10 cellular contexts compared by ENCODE assay signal in genomic region chr15:91469627-91470567, GRCh38.
DNase-seq lines count a peak whose midpoint lies in the region; ATAC-seq and TF ChIP-seq lines count a peak whose summit lies in the region.
"Had no signal": no experiment of that assay in that cellular context is flagged by ENCODE, and none has a peak within 500 bp of the region (broad histone marks: within the 10 kb centered on the region; RNA-seq: fewer than 3 reads in every experiment).

No MANE protein-coding gene starts in this region.

- H3K9me3 Mint-ChIP-seq in CD4-positive, CD25-positive, alpha-beta regulatory T cell: peaks cover 0 to 1% (median 0%) of the 10 kb centered on the region in 7 donors
- H3K9me3 Mint-ChIP-seq: GM23338 had no signal

- H3K27ac Mint-ChIP-seq in CD4-positive, CD25-positive, alpha-beta regulatory T cell: peak overlapping the region; percentile 93 to 100 (median 97)
- H3K27ac Mint-ChIP-seq: GM23338 had no signal

- peaks cover 46% of the 10 kb centered on the region for H3K4me1 ChIP-seq in CD4-positive, CD25-positive, alpha-beta regulatory T cell (ENCODE audit: control insufficient read depth, insufficient read depth, low read length, poor library complexity, severe bottlenecking)
- H3K4me1 ChIP-seq: prostate gland had no signal

- H3K27ac ChIP-seq in CD4-positive, CD25-positive, alpha-beta regulatory T cell (ENCODE audit: insufficient read depth, low read length, poor library complexity, severe bottlenecking): peak overlapping the region; percentile 75
- H3K27ac ChIP-seq: prostate gland had no signal

- ATAC-seq in CD4-positive, CD25-positive, alpha-beta regulatory T cell (ENCODE audit: low read depth in 2 of 2): peak; percentile 81 to 88
- ATAC-seq in activated CD4-positive, CD25-positive, alpha-beta regulatory T cell treated with anti-CD3 and anti-CD28 coated beads, Interleukin-2, amount 50 U/mL, for 24 hours: peak; percentile 71 to 73
- ATAC-seq in GM18858 (IDR thresholded peaks at IDR 0.05; ENCODE audit: unreplicated experiment): no peak
- ATAC-seq: GM23338 had no signal

- POLR2A ChIA-PET in HEK293T (lab: Yijun Ruan, JAX): no interaction called here

- no peaks in the 10 kb centered on the region for H3K27me3 Mint-ChIP-seq in CD4-positive, CD25-positive, alpha-beta regulatory T cell

- DNase-seq in CD4-positive, CD25-positive, alpha-beta regulatory T cell: peak in 2 of 3 donors; percentile 74 to 93
- DNase-seq in activated naive CD4-positive, alpha-beta T cell treated with Interleukin-2 at 50 U/mL for 16 hours: peak; percentile 70
- peak; percentile 62 to 63 for DNase-seq in stimulated activated CD4-positive, alpha-beta T cell treated with anti-CD3 and anti-CD28 coated beads, Interleukin-15, amount 100 ng/mL, for 48 hours (ENCODE audit: low read depth in 2 of 2)
- DNase-seq in GM19238 (ENCODE audit: insufficient read length, low spot score) (no peak), HEK293T (ENCODE audit: extremely low spot score) (no peak), UCSD-AML1 (lab: John Stamatoyannopoulos, UW; ENCODE audit: unreplicated experiment) (no peak)

- no peaks in the 10 kb centered on the region for H3K27me3 ChIP-seq in CD4-positive, CD25-positive, alpha-beta regulatory T cell (ENCODE audit: control insufficient read depth, insufficient read depth, low read length)

- H3K4me3 Mint-ChIP-seq in CD4-positive, CD25-positive, alpha-beta regulatory T cell: peak overlapping the region in 3 of 4 donors; percentile 56 to 72 (median 65)
- H3K4me3 Mint-ChIP-seq: GM23338 had no signal

- peak overlapping the region; percentile 67 for H3K4me3 ChIP-seq in CD4-positive, CD25-positive, alpha-beta regulatory T cell (ENCODE audit: low read depth, low read length)
- H3K4me3 ChIP-seq: GM23338, prostate gland had no signal

- CTCF ChIA-PET in HEK293T (lab: Yijun Ruan, JAX): no interaction called here

- H3K36me3 ChIP-seq in CD4-positive, CD25-positive, alpha-beta regulatory T cell (ENCODE audit: control insufficient read depth, insufficient read depth, low read length): no peaks in the 10 kb centered on the region
- H3K36me3 ChIP-seq: prostate gland had no signal

- no peaks in the 10 kb centered on the region for H3K36me3 Mint-ChIP-seq in CD4-positive, CD25-positive, alpha-beta regulatory T cell

- H3K4me1 Mint-ChIP-seq in CD4-positive, CD25-positive, alpha-beta regulatory T cell: peaks cover 23 to 76% (median 38%) of the 10 kb centered on the region in 4 donors
- H3K4me1 Mint-ChIP-seq: GM23338 had no signal

- no peaks in the 10 kb centered on the region for H3K9me3 ChIP-seq in CD4-positive, CD25-positive, alpha-beta regulatory T cell (ENCODE audit: control insufficient read depth in 2 of 2, low read length in 2 of 2)
- H3K9me3 ChIP-seq: prostate gland had no signal

TF ChIP-seq in HEK293T, 16 proteins besides CTCF, POLR2A, EP300 and RAD21:
- TF ChIP-seq PKNOX1 (IDR thresholded peaks at IDR 0.05): no peak

Comparison
In these comparisons a context has a peak if more than half of its experiments do, and no peak if none do; other contexts are left out.
1. DNase-seq: peak in CD4-positive, CD25-positive, alpha-beta regulatory T cell (2 of 3), activated naive CD4-positive, alpha-beta T cell treated with Interleukin-2 at 50 U/mL for 16 hours (single experiment) and stimulated activated CD4-positive, alpha-beta T cell treated with anti-CD3 and anti-CD28 coated beads, Interleukin-15, amount 100 ng/mL, for 48 hours (2 of 2); none in GM19238 (single experiment), HEK293T (single experiment) and UCSD-AML1 (single experiment).